27 cellular contexts compared by ENCODE assay signal in the genomic region with DNA sequence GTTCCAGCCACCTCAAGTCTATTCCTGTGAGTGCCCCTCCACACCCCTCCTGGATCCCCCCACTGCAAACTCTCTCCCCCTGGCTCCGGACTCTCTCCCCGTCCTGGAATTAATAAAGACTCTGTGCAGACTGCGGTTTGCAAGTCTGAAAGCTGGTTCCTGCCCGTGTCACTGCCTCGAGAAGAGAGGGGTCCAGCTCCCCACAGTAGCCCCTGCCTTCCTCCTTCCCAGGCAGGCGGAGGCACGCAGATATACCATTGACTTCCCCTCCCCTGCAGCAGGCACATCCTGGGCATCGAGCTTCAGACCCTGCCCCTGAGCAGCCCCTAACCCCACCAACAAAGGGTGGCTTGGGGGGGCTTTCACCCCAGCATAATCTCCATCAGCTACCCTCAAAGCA. TPM values are rescaled to one million over a fixed set of nuclear protein-coding genes. Genes with fewer than 3 reads are reported as not detected.
"Had no signal": no experiment of that assay in that cellular context is flagged by ENCODE, and none has a peak within 500 bp of the region (broad histone marks: within the 10 kb centered on the region; RNA-seq: fewer than 3 reads in every experiment).

No MANE protein-coding gene starts in this region.

- H3K4me3 ChIP-seq: breast epithelium, left lung, lung, mucosa of descending colon, pancreas, psoas muscle, testis, uterus had no signal

- H3K36me3 Mint-ChIP-seq: activated CD4-positive, alpha-beta memory T cell treated with anti-CD3 and anti-CD28 coated beads for 36 hours; activated naive CD4-positive, alpha-beta T cell treated with anti-CD3 and anti-CD28 coated beads, Interleukin-2, amount 10 ng/mL, durations not matched to agents 7 days and 5 days; activated naive CD8-positive, alpha-beta T cell treated with anti-CD3 and anti-CD28 coated beads, Interleukin-2, amount 10 ng/mL, durations not matched to agents 7 days and 5 days; type B pancreatic cell had no signal

- H3K27ac Mint-ChIP-seq: activated CD4-positive, alpha-beta memory T cell treated with anti-CD3 and anti-CD28 coated beads for 36 hours; activated CD4-positive, alpha-beta T cell treated with anti-CD3 and anti-CD28 coated beads, Interleukin-2, amount 10 ng/mL, durations not matched to agents 24 days and 14 days; activated naive CD4-positive, alpha-beta T cell treated with anti-CD3 and anti-CD28 coated beads, Interleukin-2, amount 10 ng/mL, durations not matched to agents 7 days and 5 days; activated naive CD8-positive, alpha-beta T cell treated with anti-CD3 and anti-CD28 coated beads, Interleukin-2, amount 10 ng/mL, durations not matched to agents 7 days and 5 days; activated T-cell treated with anti-CD3 and anti-CD28 coated beads, Interleukin-2, amount 50 U/mL, for 24 hours; nephron progenitor cell; type B pancreatic cell had no signal

- H3K4me1 ChIP-seq: foreskin keratinocyte had no signal

- H3K4me3 Mint-ChIP-seq: activated CD4-positive, alpha-beta memory T cell treated with anti-CD3 and anti-CD28 coated beads for 36 hours; activated CD4-positive, alpha-beta T cell treated with anti-CD3 and anti-CD28 coated beads, Interleukin-2, amount 10 ng/mL, durations not matched to agents 24 days and 14 days; activated naive CD4-positive, alpha-beta T cell treated with anti-CD3 and anti-CD28 coated beads, Interleukin-2, amount 10 ng/mL, durations not matched to agents 7 days and 5 days; activated naive CD8-positive, alpha-beta T cell treated with anti-CD3 and anti-CD28 coated beads, Interleukin-2, amount 10 ng/mL, durations not matched to agents 7 days and 5 days; activated T-cell treated with anti-CD3 and anti-CD28 coated beads, Interleukin-2, amount 50 U/mL, for 24 hours; nephron progenitor cell; type B pancreatic cell had no signal

- ATAC-seq: foreskin keratinocyte; left lung; mucosa of descending colon; pancreas; psoas muscle; stimulated activated naive CD8-positive, alpha-beta T cell treated with anti-CD3 and anti-CD28 coated beads, Interleukin-15, Interleukin-2, amounts not matched to agents 100 U/mL and 50 U/mL, for 24 hours had no signal

- H3K9me3 Mint-ChIP-seq: activated CD4-positive, alpha-beta memory T cell treated with anti-CD3 and anti-CD28 coated beads for 36 hours; activated CD4-positive, alpha-beta T cell treated with anti-CD3 and anti-CD28 coated beads, Interleukin-2, amount 10 ng/mL, durations not matched to agents 24 days and 14 days; activated naive CD4-positive, alpha-beta T cell treated with anti-CD3 and anti-CD28 coated beads, Interleukin-2, amount 10 ng/mL, durations not matched to agents 7 days and 5 days; activated naive CD8-positive, alpha-beta T cell treated with anti-CD3 and anti-CD28 coated beads, Interleukin-2, amount 10 ng/mL, durations not matched to agents 7 days and 5 days; activated T-cell treated with anti-CD3 and anti-CD28 coated beads, Interleukin-2, amount 50 U/mL, for 24 hours; nephron progenitor cell; type B pancreatic cell had no signal

- H3K9me3 ChIP-seq: breast epithelium, esophagus muscularis mucosa, left lung, mucosa of descending colon, pancreas, psoas muscle, testis, uterus had no signal

- H3K27ac ChIP-seq: foreskin keratinocyte, psoas muscle, VCaP had no signal

- H3K36me3 ChIP-seq: breast epithelium, esophagus muscularis mucosa, left lung, pancreas, uterus had no signal

- H3K27me3 ChIP-seq: breast epithelium, esophagus muscularis mucosa, pancreas, testis, uterus had no signal

- DNase-seq: activated CD4-positive, alpha-beta memory T cell treated with anti-CD3 and anti-CD28 coated beads for 36 hours; activated CD4-positive, alpha-beta T cell treated with anti-CD3 and anti-CD28 coated beads, Interleukin-2, amount 10 ng/mL, durations not matched to agents 24 days and 14 days; activated CD4-positive, CD25-positive, alpha-beta regulatory T cell treated with anti-CD3 and anti-CD28 coated beads, Interleukin-2, amount 50 U/mL, for 72 hours; activated CD8-positive, alpha-beta memory T cell treated with anti-CD3 and anti-CD28 coated beads, Interleukin-2, amount 50 U/mL, for 48 hours; activated gamma-delta T cell; activated naive CD4-positive, alpha-beta T cell treated with anti-CD3 and anti-CD28 coated beads, Interleukin-2, amount 10 ng/mL, durations not matched to agents 7 days and 5 days; activated naive CD8-positive, alpha-beta T cell treated with anti-CD3 and anti-CD28 coated beads, Interleukin-2, amount 10 ng/mL, durations not matched to agents 7 days and 5 days; activated T-cell treated with anti-CD3 and anti-CD28 coated beads, Interleukin-2, amount 50 U/mL, for 24 hours; amniotic stem cell; central memory CD4-positive, alpha-beta T cell; dermis blood vessel endothelial cell; effector CD4-positive, alpha-beta T cell; foreskin keratinocyte; nephron progenitor cell; stimulated activated naive CD8-positive, alpha-beta T cell treated with anti-CD3 and anti-CD28 coated beads, Interleukin-15, Interleukin-2, amounts not matched to agents 100 U/mL and 50 U/mL, for 24 hours; testis; uterus had no signal

RNA-seq across cellular contexts. Expression of gene ELN, which starts 2.2 kb away (rescaled TPM):
- total RNA-seq: activated CD4-positive, alpha-beta memory T cell treated with anti-CD3 and anti-CD28 coated beads for 36 hours; activated CD4-positive, alpha-beta T cell treated with anti-CD3 and anti-CD28 coated beads, Interleukin-2, amount 10 ng/mL, durations not matched to agents 24 days and 14 days; activated naive CD8-positive, alpha-beta T cell treated with anti-CD3 and anti-CD28 coated beads, Interleukin-2, amount 10 ng/mL, durations not matched to agents 7 days and 5 days; foreskin keratinocyte; T-helper 1 cell treated with Interleukin-12 subunit alpha and Interleukin-12 subunit beta and Interleukin-4 antibody, amounts not matched to agents 30 ng/mL and 1 ng/mL, for 36 hours had no signal
- polyA plus RNA-seq: foreskin keratinocyte had no signal
